ENCODE assay signal across 30 cellular contexts in the genomic region with DNA sequence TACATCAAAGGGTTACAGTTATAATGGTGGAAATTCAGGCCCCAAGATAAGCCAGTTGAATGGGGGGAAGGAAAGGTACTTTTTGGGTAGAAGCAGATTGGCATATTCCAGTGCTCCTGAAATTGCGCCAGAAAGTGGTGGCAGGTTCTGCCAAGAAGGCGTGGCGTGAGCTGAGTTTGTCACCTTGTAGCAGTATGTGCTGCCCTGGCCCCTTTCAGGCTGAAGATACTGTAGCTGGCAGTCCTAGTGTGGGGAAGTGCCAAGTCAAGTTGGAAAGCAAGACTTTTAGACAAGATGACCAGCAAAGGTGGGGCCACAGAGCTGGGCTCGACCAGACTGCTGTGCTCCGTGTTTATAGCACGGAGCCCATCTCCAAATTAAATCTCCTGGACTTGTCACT.
"Had no signal": no experiment of that assay in that cellular context is flagged by ENCODE, and none has a peak within 500 bp of the region (broad histone marks: within the 10 kb centered on the region; RNA-seq: fewer than 3 reads in every experiment).

No MANE protein-coding gene starts in this region.

- DNase-seq: activated CD4-positive, alpha-beta T cell treated with anti-CD3 and anti-CD28 coated beads, Interleukin-2, amount 10 ng/mL, durations not matched to agents 24 days and 14 days; activated CD4-positive, alpha-beta T cell treated with anti-CD3 and anti-CD28 coated beads, Interleukin-2, amount 50 U/mL, for 4 hours; activated CD8-positive, alpha-beta T cell treated with anti-CD3 and anti-CD28 coated beads for 36 hours; activated effector memory CD4-positive, alpha-beta T cell treated with anti-CD3 and anti-CD28 coated beads, Interleukin-2, amount 50 U/mL, for 16 hours; activated naive CD4-positive, alpha-beta T cell; activated naive CD8-positive, alpha-beta T cell treated with anti-CD3 and anti-CD28 coated beads, Interleukin-2, amount 10 ng/mL, durations not matched to agents 7 days and 5 days; activated T-cell treated with anti-CD3 and anti-CD28 coated beads, Interleukin-2, amount 50 U/mL, for 1 hour; activated T-cell treated with anti-CD3 and anti-CD28 coated beads, Interleukin-2, amount 50 U/mL, for 72 hours; amygdala; Karpas-422; KBM-7; NCI-H1436 treated with DMSO at 0.1 percent for 48 hours; NCI-H1694 treated with DMSO at 0.1 percent for 48 hours; NCI-H2029 treated with DMSO at 0.1 percent for 48 hours; NCI-H2107; NCI-H2171; NCI-H510A; NCI-H526; NCI-H748 treated with DMSO at 0.1 percent for 48 hours; NK-92 treated with Interleukin-12 subunit alpha and Interleukin-12 subunit beta, amount 100 ng/mL, for 24 hours; PC-3; Peyer's patch; RPMI8226 had no signal

- H3K27me3 Mint-ChIP-seq: activated CD4-positive, alpha-beta T cell treated with anti-CD3 and anti-CD28 coated beads, Interleukin-2, amount 10 ng/mL, durations not matched to agents 24 days and 14 days; activated naive CD4-positive, alpha-beta T cell treated with anti-CD3 and anti-CD28 coated beads, Interleukin-2, amount 50 U/mL, for 24 hours; activated naive CD8-positive, alpha-beta T cell treated with anti-CD3 and anti-CD28 coated beads, Interleukin-2, amount 10 ng/mL, durations not matched to agents 7 days and 5 days had no signal

- H3K36me3 Mint-ChIP-seq: activated naive CD8-positive, alpha-beta T cell treated with anti-CD3 and anti-CD28 coated beads, Interleukin-2, amount 10 ng/mL, durations not matched to agents 7 days and 5 days had no signal

- H3K27ac Mint-ChIP-seq: activated CD4-positive, alpha-beta T cell treated with anti-CD3 and anti-CD28 coated beads, Interleukin-2, amount 10 ng/mL, durations not matched to agents 24 days and 14 days; activated CD8-positive, alpha-beta T cell treated with anti-CD3 and anti-CD28 coated beads for 36 hours; activated naive CD4-positive, alpha-beta T cell treated with anti-CD3 and anti-CD28 coated beads, Interleukin-2, amount 50 U/mL, for 24 hours; activated naive CD8-positive, alpha-beta T cell treated with anti-CD3 and anti-CD28 coated beads, Interleukin-2, amount 10 ng/mL, durations not matched to agents 7 days and 5 days; activated T-cell treated with anti-CD3 and anti-CD28 coated beads, Interleukin-2, amount 50 U/mL, for 72 hours; activated T-helper 17 cell treated with anti-CD3 and anti-CD28 coated beads, Interleukin-2, amount 50 U/mL, for 72 hours; IgD-negative memory B cell; T-helper 2 cell treated with Interferon-gamma antibody and Interleukin-4, amounts not matched to agents 5 μg/mL and 100 μg/mL, for 36 hours had no signal

- H3K36me3 ChIP-seq: ascending aorta, cardiac muscle cell, Peyer's patch had no signal

- FAIRE-seq: TTC549 had no signal

- ATAC-seq: activated CD8-positive, alpha-beta T cell treated with anti-CD3 and anti-CD28 coated beads for 36 hours; activated T-cell treated with anti-CD3 and anti-CD28 coated beads, Interleukin-2, amount 50 U/mL, for 72 hours; activated T-helper 17 cell treated with anti-CD3 and anti-CD28 coated beads, Interleukin-2, amount 50 U/mL, for 72 hours; PC-3 had no signal

- H3K27ac ChIP-seq: ascending aorta, cardiac muscle cell, Peyer's patch had no signal

- H3K9me3 ChIP-seq: ascending aorta, Peyer's patch had no signal

- H3K9me3 Mint-ChIP-seq: activated CD4-positive, alpha-beta T cell treated with anti-CD3 and anti-CD28 coated beads, Interleukin-2, amount 10 ng/mL, durations not matched to agents 24 days and 14 days; activated CD8-positive, alpha-beta T cell treated with anti-CD3 and anti-CD28 coated beads for 36 hours; activated naive CD8-positive, alpha-beta T cell treated with anti-CD3 and anti-CD28 coated beads, Interleukin-2, amount 10 ng/mL, durations not matched to agents 7 days and 5 days; T-helper 2 cell treated with Interferon-gamma antibody and Interleukin-4, amounts not matched to agents 5 μg/mL and 100 μg/mL, for 36 hours had no signal

- H3K4me3 ChIP-seq: ascending aorta, cardiac muscle cell, Peyer's patch had no signal

- H3K4me3 Mint-ChIP-seq: activated CD4-positive, alpha-beta T cell treated with anti-CD3 and anti-CD28 coated beads, Interleukin-2, amount 10 ng/mL, durations not matched to agents 24 days and 14 days; activated CD8-positive, alpha-beta T cell treated with anti-CD3 and anti-CD28 coated beads for 36 hours; activated naive CD4-positive, alpha-beta T cell treated with anti-CD3 and anti-CD28 coated beads, Interleukin-2, amount 50 U/mL, for 24 hours; activated naive CD8-positive, alpha-beta T cell treated with anti-CD3 and anti-CD28 coated beads, Interleukin-2, amount 10 ng/mL, durations not matched to agents 7 days and 5 days; activated T-cell treated with anti-CD3 and anti-CD28 coated beads, Interleukin-2, amount 50 U/mL, for 72 hours; activated T-helper 17 cell treated with anti-CD3 and anti-CD28 coated beads, Interleukin-2, amount 50 U/mL, for 72 hours; T-helper 2 cell treated with Interferon-gamma antibody and Interleukin-4, amounts not matched to agents 5 μg/mL and 100 μg/mL, for 36 hours had no signal

- H3K27me3 ChIP-seq: ascending aorta, cardiac muscle cell, Peyer's patch had no signal

- H3K4me1 ChIP-seq: ascending aorta, Peyer's patch had no signal

- H3K4me1 Mint-ChIP-seq: activated CD4-positive, alpha-beta T cell treated with anti-CD3 and anti-CD28 coated beads, Interleukin-2, amount 10 ng/mL, durations not matched to agents 24 days and 14 days; activated T-helper 17 cell treated with anti-CD3 and anti-CD28 coated beads, Interleukin-2, amount 50 U/mL, for 72 hours had no signal
